8 cellular contexts compared by ENCODE assay signal in the genomic region with DNA sequence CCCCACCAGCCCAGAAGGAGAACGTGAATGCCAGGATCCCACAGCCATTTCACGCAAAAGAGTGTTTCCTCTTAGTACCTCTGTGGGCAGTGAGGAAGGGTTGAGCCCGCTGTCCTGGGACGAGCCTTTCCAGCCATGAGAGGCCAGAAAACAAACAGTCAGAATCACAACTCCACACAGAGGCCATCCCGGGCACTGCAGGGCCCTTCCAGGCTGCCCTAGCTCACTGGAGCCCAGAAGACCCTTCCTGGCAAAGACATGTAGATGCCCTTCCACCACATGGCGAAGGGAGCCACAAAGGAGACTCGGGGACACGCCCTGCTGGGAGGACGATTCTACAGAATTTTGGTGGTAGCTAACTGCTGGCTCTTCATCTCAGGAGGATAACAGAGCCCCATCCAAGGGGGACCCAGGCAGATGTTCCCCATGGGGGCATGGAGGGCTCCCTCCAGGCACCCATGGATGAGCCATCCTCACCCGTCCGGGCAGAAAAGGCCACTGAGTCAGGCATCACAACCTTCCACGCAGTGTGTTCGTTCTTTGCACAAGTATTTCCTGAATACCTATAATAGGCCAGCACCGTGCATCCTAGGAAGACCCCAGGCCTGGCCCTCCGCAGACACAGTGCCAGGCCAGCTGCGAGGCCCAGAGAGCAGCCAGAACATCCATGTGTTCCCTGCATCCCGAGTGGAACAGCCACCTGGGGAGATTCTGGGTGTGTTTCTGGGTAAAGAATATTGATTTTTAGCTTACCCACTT. TPM values are rescaled to one million over a fixed set of nuclear protein-coding genes. Genes with fewer than 3 reads are reported as not detected.
DNase-seq lines count a peak whose midpoint lies in the region; ATAC-seq and TF ChIP-seq lines count a peak whose summit lies in the region.

No MANE protein-coding gene starts in this region.

- peak; percentile 55 for DNase-seq in SK-N-SH
- DNase-seq in glutamatergic neuron, result peak; percentile 51
- no peak for DNase-seq in gastrocnemius medialis
- no peak for DNase-seq in activated T-helper 1 cell treated with anti-CD3 and anti-CD28 coated beads, Interleukin-12 subunit alpha, Interleukin-12 subunit beta, Interleukin-2, Interleukin-4 antibody, amounts not matched to agents 30 ng/mL and 10 ng/mL and 1 ng/mL, durations not matched to agents 14 hours and 24 hours and 36 hours (ENCODE audit: low spot score)
- no peak for DNase-seq in activated CD8-positive, alpha-beta memory T cell treated with anti-CD3 and anti-CD28 coated beads, Interleukin-2, amount 10 ng/mL, durations not matched to agents 7 days and 5 days

- TF ChIP-seq POLR2A in gastrocnemius medialis (IDR thresholded peaks at IDR 0.05), result no peak

- TF ChIP-seq RAD21 in SK-N-SH (IDR thresholded peaks at IDR 0.05; ENCODE audit: low read length), result peak; percentile 67

- H3K27ac Mint-ChIP-seq in glutamatergic neuron (ENCODE audit: unreplicated experiment), result no peak overlapping the region
- H3K27ac Mint-ChIP-seq in activated T-helper 1 cell treated with anti-CD3 and anti-CD28 coated beads, Interleukin-12 subunit alpha, Interleukin-12 subunit beta, Interleukin-2, Interleukin-4 antibody, amounts not matched to agents 30 ng/mL and 10 ng/mL and 1 ng/mL, durations not matched to agents 14 hours and 24 hours and 36 hours, result no peak overlapping the region
- no peak overlapping the region for H3K27ac Mint-ChIP-seq in activated CD8-positive, alpha-beta memory T cell treated with anti-CD3 and anti-CD28 coated beads, Interleukin-2, amount 10 ng/mL, durations not matched to agents 7 days and 5 days

- no peaks in the 10 kb centered on the region for H3K79me2 ChIP-seq in SK-N-SH (ENCODE audit: insufficient read depth)

- H3K9me2 ChIP-seq in SK-N-SH, result no peaks in the 10 kb centered on the region

- H3F3A ChIP-seq in SK-N-SH (replicated peaks; ENCODE audit: insufficient read depth), result peaks cover 4% of the 10 kb centered on the region

- in situ Hi-C loops in gastrocnemius medialis (cut with MboI; ENCODE audit: low sequenced_read_pairs in 4 of 4), result loop anchor here in 3 of 4 donors (5.0 to 25.0 kb wide), 4 partner anchors 171 to 403 kb away; no protein-coding TSS in a partner anchor

- no peaks in the 10 kb centered on the region for H3K9me3 ChIP-seq in SK-N-SH
- H3K9me3 ChIP-seq in gastrocnemius medialis, result no peaks in the 10 kb centered on the region

- H3K4me2 ChIP-seq in SK-N-SH, result no peak overlapping the region

- H3K27ac ChIP-seq in SK-N-SH (ENCODE audit: low read depth in 2 of 2, low read length in 1 of 2) (no peak overlapping the region), gastrocnemius medialis (no peak overlapping the region)

- peaks cover 2 to 3% of the 10 kb centered on the region in 2 experiments; a peak in 1 of 4 replicates for H3K4me1 ChIP-seq in SK-N-SH (ENCODE audit: control insufficient read depth in 1 of 2, insufficient read depth in 2 of 2, low read depth in 1 of 2, low read length in 1 of 2)
- H3K4me1 ChIP-seq in gastrocnemius medialis, result no peaks in the 10 kb centered on the region

- H4K20me1 ChIP-seq in SK-N-SH (ENCODE audit: insufficient read depth), result no peaks in the 10 kb centered on the region

- no peak for TF ChIP-seq EP300 in SK-N-SH (IDR thresholded peaks at IDR 0.05; ENCODE audit: borderline replicate concordance in 1 of 2, low read depth in 1 of 2, low read length in 1 of 2)

- TF ChIP-seq CTCF in GM12873 (IDR thresholded peaks at IDR 0.05; ENCODE audit: insufficient read depth, low read depth, low read length, missing control alignments) (peak; percentile 66), SK-N-SH (IDR thresholded peaks at IDR 0.05) (peak; percentile 63), glutamatergic neuron (IDR thresholded peaks at IDR 0.05; ENCODE audit: partially characterized antibody, unreplicated experiment) (no peak), gastrocnemius medialis (IDR thresholded peaks at IDR 0.05 in 4 of 5, conservative IDR thresholded peaks at IDR 0.05 in 1 of 5) (peak; percentile 36 to 70 (median 65))

- H3K27me3 ChIP-seq in SK-N-SH (ENCODE audit: insufficient read depth), result no peaks in the 10 kb centered on the region
- no peaks in the 10 kb centered on the region for H3K27me3 ChIP-seq in gastrocnemius medialis

- peaks cover 2% of the 10 kb centered on the region for H3K9me3 Mint-ChIP-seq in glutamatergic neuron (ENCODE audit: unreplicated experiment)
- no peaks in the 10 kb centered on the region for H3K9me3 Mint-ChIP-seq in activated T-helper 1 cell treated with anti-CD3 and anti-CD28 coated beads, Interleukin-12 subunit alpha, Interleukin-12 subunit beta, Interleukin-2, Interleukin-4 antibody, amounts not matched to agents 30 ng/mL and 10 ng/mL and 1 ng/mL, durations not matched to agents 14 hours and 24 hours and 36 hours
- H3K9me3 Mint-ChIP-seq in activated CD8-positive, alpha-beta memory T cell treated with anti-CD3 and anti-CD28 coated beads, Interleukin-2, amount 10 ng/mL, durations not matched to agents 7 days and 5 days (ENCODE audit: low read depth), result no peaks in the 10 kb centered on the region

- no peak overlapping the region for H3K4me3 Mint-ChIP-seq in glutamatergic neuron (ENCODE audit: unreplicated experiment)
- no peak overlapping the region for H3K4me3 Mint-ChIP-seq in activated T-helper 1 cell treated with anti-CD3 and anti-CD28 coated beads, Interleukin-12 subunit alpha, Interleukin-12 subunit beta, Interleukin-2, Interleukin-4 antibody, amounts not matched to agents 30 ng/mL and 10 ng/mL and 1 ng/mL, durations not matched to agents 14 hours and 24 hours and 36 hours
- H3K4me3 Mint-ChIP-seq in activated CD8-positive, alpha-beta memory T cell treated with anti-CD3 and anti-CD28 coated beads, Interleukin-2, amount 10 ng/mL, durations not matched to agents 7 days and 5 days, result no peak overlapping the region

- no peak overlapping the region for H2AFZ ChIP-seq in SK-N-SH (ENCODE audit: low read depth)

- no peak overlapping the region for H3K9ac ChIP-seq in SK-N-SH

- H3K4me3 ChIP-seq in SK-N-SH (ENCODE audit: low read depth in 2 of 2, low read length in 1 of 2), result no peak overlapping the region
- H3K4me3 ChIP-seq in gastrocnemius medialis, result no peak overlapping the region

- H3K36me3 ChIP-seq in SK-N-SH (replicated peaks in 1 of 2; ENCODE audit: control insufficient read depth in 1 of 2, insufficient read depth in 2 of 2, low read length in 1 of 2) (no peaks in the 10 kb centered on the region), gastrocnemius medialis (no peaks in the 10 kb centered on the region)

- CTCF ChIA-PET in SK-N-SH (lab: Yijun Ruan, JAX), result interaction anchor here (1.4 to 2.6 kb wide), 4 partner anchors 15 to 170 kb away, joined by 3 to 7 read pairs (median 4); no protein-coding TSS in a partner anchor
- CTCF ChIA-PET in activated CD8-positive, alpha-beta memory T cell treated with anti-CD3 and anti-CD28 coated beads, Interleukin-2, amount 10 ng/mL, durations not matched to agents 7 days and 5 days (lab: Charles Lee), result no interaction called here

- H3K4me1 Mint-ChIP-seq in glutamatergic neuron (ENCODE audit: low read depth, unreplicated experiment), result peaks cover 22% of the 10 kb centered on the region
- no peaks in the 10 kb centered on the region for H3K4me1 Mint-ChIP-seq in activated T-helper 1 cell treated with anti-CD3 and anti-CD28 coated beads, Interleukin-12 subunit alpha, Interleukin-12 subunit beta, Interleukin-2, Interleukin-4 antibody, amounts not matched to agents 30 ng/mL and 10 ng/mL and 1 ng/mL, durations not matched to agents 14 hours and 24 hours and 36 hours (ENCODE audit: low read depth)
- H3K4me1 Mint-ChIP-seq in activated CD8-positive, alpha-beta memory T cell treated with anti-CD3 and anti-CD28 coated beads, Interleukin-2, amount 10 ng/mL, durations not matched to agents 7 days and 5 days, result peaks cover 2% of the 10 kb centered on the region

- ATAC-seq in gastrocnemius medialis (peak in 1 of 2 donors; percentile 82), HG02852 (IDR thresholded peaks at IDR 0.05; ENCODE audit: unreplicated experiment) (no peak), HG02885 (IDR thresholded peaks at IDR 0.05; ENCODE audit: poor library complexity, unreplicated experiment) (no peak)
- no peak for ATAC-seq in activated CD8-positive, alpha-beta memory T cell treated with anti-CD3 and anti-CD28 coated beads, Interleukin-2, amount 10 ng/mL, durations not matched to agents 7 days and 5 days

- H3K27me3 Mint-ChIP-seq in glutamatergic neuron (ENCODE audit: unreplicated experiment), result peaks cover 2% of the 10 kb centered on the region
- H3K27me3 Mint-ChIP-seq in activated T-helper 1 cell treated with anti-CD3 and anti-CD28 coated beads, Interleukin-12 subunit alpha, Interleukin-12 subunit beta, Interleukin-2, Interleukin-4 antibody, amounts not matched to agents 30 ng/mL and 10 ng/mL and 1 ng/mL, durations not matched to agents 14 hours and 24 hours and 36 hours (ENCODE audit: insufficient read depth), result peaks cover 25% of the 10 kb centered on the region
- peaks cover 37% of the 10 kb centered on the region for H3K27me3 Mint-ChIP-seq in activated CD8-positive, alpha-beta memory T cell treated with anti-CD3 and anti-CD28 coated beads, Interleukin-2, amount 10 ng/mL, durations not matched to agents 7 days and 5 days

- POLR2A ChIA-PET in SK-N-SH (lab: Yijun Ruan, JAX), result no interaction called here

- H3K36me3 Mint-ChIP-seq in glutamatergic neuron (ENCODE audit: unreplicated experiment), result peaks cover 4% of the 10 kb centered on the region
- H3K36me3 Mint-ChIP-seq in activated T-helper 1 cell treated with anti-CD3 and anti-CD28 coated beads, Interleukin-12 subunit alpha, Interleukin-12 subunit beta, Interleukin-2, Interleukin-4 antibody, amounts not matched to agents 30 ng/mL and 10 ng/mL and 1 ng/mL, durations not matched to agents 14 hours and 24 hours and 36 hours (ENCODE audit: low read depth), result no peaks in the 10 kb centered on the region
- no peaks in the 10 kb centered on the region for H3K36me3 Mint-ChIP-seq in activated CD8-positive, alpha-beta memory T cell treated with anti-CD3 and anti-CD28 coated beads, Interleukin-2, amount 10 ng/mL, durations not matched to agents 7 days and 5 days

- 85% methylated on average over 12 of the region's 17 CpGs for WGBS in SK-N-SH (ENCODE audit: low lambda C conversion rate)

- intact Hi-C loops in gastrocnemius medialis (cut with DNase I; ENCODE audit: low total_unique reads), result loop anchor here (1.0 kb wide), 1 partner anchor 170 kb away; no protein-coding TSS in a partner anchor
- intact Hi-C loops in activated T-helper 1 cell treated with anti-CD3 and anti-CD28 coated beads, Interleukin-12 subunit alpha, Interleukin-12 subunit beta, Interleukin-2, Interleukin-4 antibody, amounts not matched to agents 30 ng/mL and 10 ng/mL and 1 ng/mL, durations not matched to agents 14 hours and 24 hours and 36 hours (cut with micrococcal nuclease), result no loop called here

RNA-seq across cellular contexts. Expression of a gene that starts 47.2 kb away (rescaled TPM):
- polyA plus RNA-seq in SK-N-SH (2012; rRNA removed), result 7.5 and 13.2 TPM in 2 replicates
- polyA plus RNA-seq in SK-N-SH (2012; cell fraction: cytosol; rRNA removed), result 6.1 and 6.6 TPM in 2 replicates
- 23.0 and 26.6 TPM in 2 replicates for polyA plus RNA-seq in SK-N-SH (2012; cell fraction: nucleus; rRNA removed)
- total RNA-seq in glutamatergic neuron (ENCODE audit: unreplicated experiment) (2.4 TPM), gastrocnemius medialis (1 to 10 TPM in 1 of 4 donors, not detected in 3; 1.0 TPM)
- total RNA-seq in activated T-helper 1 cell treated with anti-CD3 and anti-CD28 coated beads, Interleukin-12 subunit alpha, Interleukin-12 subunit beta, Interleukin-2, Interleukin-4 antibody, amounts not matched to agents 30 ng/mL and 10 ng/mL and 1 ng/mL, durations not matched to agents 14 hours and 24 hours and 36 hours, result 1.1 TPM in 2 replicates
- total RNA-seq in activated CD8-positive, alpha-beta memory T cell treated with anti-CD3 and anti-CD28 coated beads, Interleukin-2, amount 10 ng/mL, durations not matched to agents 7 days and 5 days, result 1 to 10 TPM; 1.3 to 4.3 TPM

Comparison
In these comparisons a context has a peak if more than half of its experiments do, and no peak if none do; other contexts are left out.
1. DNase-seq: peak in SK-N-SH (single experiment) and glutamatergic neuron (single experiment); none in gastrocnemius medialis (0 of 2), activated T-helper 1 cell treated with anti-CD3 and anti-CD28 coated beads, Interleukin-12 subunit alpha, Interleukin-12 subunit beta, Interleukin-2, Interleukin-4 antibody, amounts not matched to agents 30 ng/mL and 10 ng/mL and 1 ng/mL, durations not matched to agents 14 hours and 24 hours and 36 hours (single experiment) and activated CD8-positive, alpha-beta memory T cell treated with anti-CD3 and anti-CD28 coated beads, Interleukin-2, amount 10 ng/mL, durations not matched to agents 7 days and 5 days (single experiment).